ENCODE assay signal across 8 cellular contexts in the genomic region with DNA sequence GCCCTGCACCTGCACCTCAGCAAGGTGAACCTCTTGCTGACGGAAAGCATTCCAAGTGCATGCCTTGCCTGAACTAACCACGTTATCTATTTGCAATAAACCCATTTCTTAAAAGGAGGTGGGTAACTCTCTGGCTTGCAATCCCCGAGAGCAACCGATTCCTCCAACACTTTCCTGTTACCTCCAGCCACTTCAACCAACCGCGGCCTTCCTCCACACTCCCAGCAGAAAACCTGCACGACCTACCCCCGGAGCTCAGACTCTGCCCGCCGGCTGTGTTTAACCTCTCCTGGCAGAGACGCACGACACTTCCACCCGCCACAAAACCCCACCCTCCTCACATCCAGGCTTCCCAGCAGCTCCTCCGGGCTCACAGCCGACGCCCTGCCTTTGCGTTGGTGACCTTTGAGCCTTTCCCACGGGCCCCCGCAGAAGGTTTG. TPM values are rescaled to one million over a fixed set of nuclear protein-coding genes. Genes with fewer than 3 reads are reported as not detected.
DNase-seq lines count a peak whose midpoint lies in the region; ATAC-seq and TF ChIP-seq lines count a peak whose summit lies in the region.

No MANE protein-coding gene starts in this region.

- H3K4me3 ChIP-seq in foreskin fibroblast (ENCODE audit: low read depth in 1 of 2, low read length in 2 of 2) (peak overlapping the region; percentile 73 to 81), skeletal muscle tissue (ENCODE audit: low read length in 3 of 3) (peak overlapping the region; percentile 74 to 84 (median 83))

- no peak for TF ChIP-seq CTCF in foreskin fibroblast (IDR thresholded peaks at IDR 0.05; ENCODE audit: low read depth, low read length)
- TF ChIP-seq CTCF in GM10248 (IDR thresholded peaks at IDR 0.05; ENCODE audit: control extremely low read depth, extremely low read depth, low read depth, missing control alignments) = no peak

- no peak for ATAC-seq in GM21447 (IDR thresholded peaks at IDR 0.05; ENCODE audit: unreplicated experiment)

- H3K27ac ChIP-seq in skeletal muscle tissue (ENCODE audit: low read depth, low read length) = peak overlapping the region; percentile 79

- peaks cover 16 to 48% (median 35%) of the 10 kb centered on the region in 3 donors for H3K4me1 ChIP-seq in skeletal muscle tissue (ENCODE audit: control insufficient read depth in 3 of 3, insufficient read depth in 3 of 3, low read length in 3 of 3)

- H3K9me3 ChIP-seq in skeletal muscle tissue (ENCODE audit: control insufficient read depth in 3 of 3, low read length in 3 of 3) = no peaks in the 10 kb centered on the region

- CTCF ChIA-PET in GM10248 (lab: Yijun Ruan, JAX) = interaction anchor here (1.3 to 6.7 kb wide), 9 partner anchors 9 to 381 kb away, joined by 3 to 136 read pairs (median 24); a partner anchor contains a TSS

- peaks cover 7 to 24% (median 9%) of the 10 kb centered on the region in 3 donors for H3K27me3 ChIP-seq in skeletal muscle tissue (ENCODE audit: control insufficient read depth in 3 of 3, insufficient read depth in 3 of 3, low read length in 3 of 3)

- peak overlapping the region; percentile 79 to 88 (median 85) for H3K9ac ChIP-seq in skeletal muscle tissue (ENCODE audit: low read depth in 1 of 3, low read length in 3 of 3)

- DNase-seq in NCI-H1694 treated with DMSO at 0.1 percent for 48 hours (lab: John Stamatoyannopoulos, UW) = peak; percentile 12
- DNase-seq in NCI-H1694 (lab: John Stamatoyannopoulos, UW) = no peak
- DNase-seq in SW480 (ENCODE audit: low spot score) = peak; percentile 47
- no peak for DNase-seq in foreskin fibroblast
- no peak for DNase-seq in GM19240 (ENCODE audit: insufficient read length, low spot score)
- DNase-seq in GM10248 (ENCODE audit: extremely low spot score) = no peak

- H3K36me3 ChIP-seq in skeletal muscle tissue (ENCODE audit: control insufficient read depth in 3 of 3, insufficient read depth in 3 of 3, low read length in 3 of 3) = peaks cover 30 to 31% (median 30%) of the 10 kb centered on the region in 3 donors

- POLR2A ChIA-PET in GM10248 (lab: Yijun Ruan, JAX) = interaction anchor here (0.5 to 4.5 kb wide), 4 partner anchors 17 to 45 kb away, joined by 3 to 33 read pairs (median 3); a partner anchor contains a TSS

RNA-seq across cellular contexts. Expression of a gene that starts 0.7 kb away (rescaled TPM):
- total RNA-seq in skeletal muscle tissue = 0.52 TPM

RNA-seq across cellular contexts. Expression of a gene that starts 5.1 kb away (rescaled TPM):
- 8.9 TPM for total RNA-seq in skeletal muscle tissue

RNA-seq across cellular contexts. Expression of a gene that starts 16.7 kb away (rescaled TPM):
- total RNA-seq in skeletal muscle tissue = 34.4 TPM

RNA-seq across cellular contexts. Expression of a gene that starts 17.2 kb away (rescaled TPM):
- 12.5 TPM for total RNA-seq in skeletal muscle tissue

RNA-seq across cellular contexts. Expression of a gene that starts 21.0 kb away (rescaled TPM):
- not detected for total RNA-seq in skeletal muscle tissue

Comparison
In these comparisons a context has a peak if more than half of its experiments do, and no peak if none do; other contexts are left out.
1. DNase-seq: peak in NCI-H1694 treated with DMSO at 0.1 percent for 48 hours (single experiment) and SW480 (single experiment); none in NCI-H1694 (single experiment), foreskin fibroblast (0 of 2), GM19240 (single experiment) and GM10248 (single experiment).